Comparison of ENCODE assay signal across 8 cellular contexts in genomic region chr22:41382098-41382578, GRCh38. TPM values are rescaled to one million over a fixed set of nuclear protein-coding genes. Genes with fewer than 3 reads are reported as not detected.
DNase-seq lines count a peak whose midpoint lies in the region; ATAC-seq and TF ChIP-seq lines count a peak whose summit lies in the region.

No MANE protein-coding gene starts in this region.

- WGBS in stomach, 5 donors, result 0 to 2% (median 1%) methylated on average over 11 to 35 of the region's 35 CpGs

- peak overlapping the region; percentile 93 to 99 (median 95) for H3K27ac ChIP-seq in stomach

- peak overlapping the region; percentile 61 for H3K4me3 ChIP-seq in fibroblast of mammary gland (ENCODE audit: control insufficient read depth, low read depth, low read length)
- peak overlapping the region; percentile 70 to 83 (median 76) for H3K4me3 ChIP-seq in stomach

- no peaks in the 10 kb centered on the region for H3K9me3 ChIP-seq in stomach

- H3K4me1 Mint-ChIP-seq in nephron, result peaks cover 24% of the 10 kb centered on the region

- intact Hi-C loops in stomach (cut with DNase I; ENCODE audit: low total_unique reads), result no loop called here

- H3K27me3 ChIP-seq in stomach, result no peaks in the 10 kb centered on the region

- no peak for TF ChIP-seq POLR2A in stomach (IDR thresholded peaks at IDR 0.05)

- H3K27ac Mint-ChIP-seq in nephron, result peak overlapping the region in 2 of 3 experiments; percentile 96

- peaks cover 0 to 5% (median 1%) of the 10 kb centered on the region in 4 donors for H3K36me3 ChIP-seq in stomach

- H3K9me3 Mint-ChIP-seq in nephron, result no peaks in the 10 kb centered on the region

- H3K36me3 Mint-ChIP-seq in nephron (ENCODE audit: low read depth), result no peaks in the 10 kb centered on the region

- TF ChIP-seq EP300 in stomach (IDR thresholded peaks at IDR 0.05), result no peak

- DNase-seq in NCI-H1092 (lab: John Stamatoyannopoulos, UW), result peak; percentile 68
- DNase-seq in NCI-H1092 treated with DMSO at 0.1 percent for 48 hours (lab: John Stamatoyannopoulos, UW), result no peak
- peak; percentile 35 for DNase-seq in NCI-H748 treated with DMSO at 0.1 percent for 48 hours (lab: John Stamatoyannopoulos, UW)
- peak; percentile 24 to 47 for DNase-seq in activated T-helper 1 cell treated with anti-CD3 and anti-CD28 coated beads, Interleukin-2, amount 50 U/mL, for 16 hours (ENCODE audit: low read depth in 1 of 2, low spot score in 1 of 2)
- peak; percentile 27 for DNase-seq in fibroblast of mammary gland (ENCODE audit: low read depth)
- DNase-seq in stomach, result peak; percentile 66

- peak overlapping the region; percentile 81 to 91 (median 88) for H3K4me3 Mint-ChIP-seq in nephron

- peaks cover 28 to 45% (median 34%) of the 10 kb centered on the region in 4 donors for H3K4me1 ChIP-seq in stomach

- peak; percentile 29 for ATAC-seq in HG02623 (IDR thresholded peaks at IDR 0.05; ENCODE audit: unreplicated experiment)

- H3K27me3 Mint-ChIP-seq in nephron (ENCODE audit: low read depth), result peaks cover 4% of the 10 kb centered on the region

- TF ChIP-seq CTCF in fibroblast of mammary gland (conservative IDR thresholded peaks at IDR 0.05; ENCODE audit: control insufficient read depth, insufficient read depth, low read depth, low read length) (no peak), nephron (IDR thresholded peaks at IDR 0.05; ENCODE audit: unreplicated experiment in 3 of 3) (no peak), stomach (IDR thresholded peaks at IDR 0.05) (no peak)

RNA-seq across cellular contexts. Expression of gene TEF, which starts 0.4 kb away (rescaled TPM):
- total RNA-seq in stomach, result 10 to 100 TPM in 3 of 5 donors, 1 to 10 TPM in 2; 7.0 to 29.1 (median 19.3) TPM
- polyA plus RNA-seq in stomach, result 10 to 100 TPM in 1 of 3 donors, 1 to 10 TPM in 2; 6.7 to 12.2 (median 8.2) TPM
